ENCODE assay signal across 8 cellular contexts in the genomic region with DNA sequence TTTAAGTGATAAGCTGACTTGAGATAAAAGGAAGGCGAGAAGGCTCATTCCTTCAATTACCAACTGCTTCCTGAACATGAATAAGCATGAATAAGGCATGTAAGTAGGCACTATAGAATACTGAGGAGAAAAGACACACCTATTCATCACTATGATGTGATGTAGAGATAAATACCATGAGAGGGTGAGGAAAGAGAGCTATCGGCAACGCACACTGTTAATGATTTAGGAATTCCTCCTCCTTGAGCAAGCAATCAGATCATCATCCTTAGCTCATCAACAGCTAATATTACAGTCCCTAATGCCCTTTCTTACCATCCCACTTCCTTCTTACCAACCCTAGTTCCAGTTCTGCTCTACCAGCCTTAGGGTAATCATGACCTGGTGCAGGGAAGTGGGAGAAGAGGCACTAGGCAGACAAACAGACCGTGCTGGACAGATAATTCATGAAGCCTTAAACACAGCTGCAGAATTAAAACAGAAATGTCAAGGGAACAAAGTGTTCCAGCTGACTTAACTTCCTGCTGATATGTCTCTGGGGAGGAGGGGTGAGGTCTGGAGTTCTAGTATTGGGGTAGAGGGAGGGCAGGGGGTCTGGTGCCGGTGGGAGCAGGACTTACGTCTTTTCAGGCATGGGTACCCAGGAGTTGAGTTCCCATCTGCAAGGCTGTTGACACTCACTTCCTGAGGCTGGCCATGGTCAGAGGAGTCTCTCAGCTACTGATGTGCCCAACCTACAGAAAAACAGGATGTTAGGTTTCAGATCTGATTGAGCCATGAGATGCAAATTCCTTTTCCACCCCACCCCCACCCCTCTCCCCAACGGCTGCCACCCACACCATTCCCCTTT. TPM values are rescaled to one million over a fixed set of nuclear protein-coding genes. Genes with fewer than 3 reads are reported as not detected.
DNase-seq lines count a peak whose midpoint lies in the region; FAIRE-seq and TF ChIP-seq lines count a peak whose summit lies in the region.

No MANE protein-coding gene starts in this region.

- H3K9me3 ChIP-seq in HEK293 (ENCODE audit: control insufficient read depth, insufficient read depth, low read depth, low read length) (no peaks in the 10 kb centered on the region), OCI-LY1 (ENCODE audit: low read length) (peaks cover 12% of the 10 kb centered on the region; the same call in 1 of the 2 replicates), muscle layer of duodenum (ENCODE audit: control insufficient read depth in 1 of 2, low read length in 2 of 2) (peaks cover 0 to 7% of the 10 kb centered on the region in 2 donors), HAP-1 (peaks cover 6% of the 10 kb centered on the region; the same call in 1 of the 2 replicates)

- peaks cover 7% of the 10 kb centered on the region; the same call in 1 of the 2 replicates for H3F3A ChIP-seq in OCI-LY1 (ENCODE audit: insufficient read depth, low read length)

- no peaks in the 10 kb centered on the region for H3K79me2 ChIP-seq in OCI-LY1 (ENCODE audit: insufficient read depth, low read length)

- H3K9ac ChIP-seq in OCI-LY1 (ENCODE audit: low read length) = peak overlapping the region; percentile 78

- no peaks in the 10 kb centered on the region for H3K9me2 ChIP-seq in OCI-LY1 (ENCODE audit: low read depth, low read length)

- in situ Hi-C loops in HAP-1 (cut with MboI; ENCODE audit: low sequenced_read_pairs) = no loop called here

- no peak overlapping the region for H3K4me3 ChIP-seq in HEK293 (ENCODE audit: low read depth, low read length)
- H3K4me3 ChIP-seq in OCI-LY1 (ENCODE audit: low read depth, low read length, poor library complexity, severe bottlenecking) = peak overlapping the region; percentile 67
- peak overlapping the region; percentile 5 to 14 for H3K4me3 ChIP-seq in muscle layer of duodenum (ENCODE audit: low read depth in 1 of 2, low read length in 2 of 2)
- no peak overlapping the region for H3K4me3 ChIP-seq in HAP-1

- H3K4me2 ChIP-seq in OCI-LY1 (ENCODE audit: low read length) = peak overlapping the region; percentile 85

- no peak; the same call in 1 of the 2 replicates for TF ChIP-seq POLR2A in GM12891 (IDR thresholded peaks at IDR 0.05; ENCODE audit: low read depth, low read length)

- no peak overlapping the region for H2AFZ ChIP-seq in OCI-LY1 (ENCODE audit: low read length)

- FAIRE-seq in GM12891 (lab: Jason Lieb, UNC) = peak; percentile 96

- H3K36me3 ChIP-seq in HEK293 (ENCODE audit: control insufficient read depth in 2 of 2, insufficient read depth in 1 of 2, low read length in 2 of 2) (no peaks in the 10 kb centered on the region), OCI-LY1 (ENCODE audit: insufficient read depth, low read length) (peaks cover 18% of the 10 kb centered on the region), muscle layer of duodenum (ENCODE audit: control insufficient read depth in 1 of 2, insufficient read depth in 2 of 2, low read length in 2 of 2) (no peaks in the 10 kb centered on the region), HAP-1 (replicated peaks) (no peaks in the 10 kb centered on the region)

- POLR2A ChIA-PET in HEK293 (lab: Yijun Ruan, JAX) = interaction anchor here (1.0 kb wide), 1 partner anchor 11 kb away, joined by 3 read pairs; no protein-coding TSS in a partner anchor

- no peaks in the 10 kb centered on the region for H4K20me1 ChIP-seq in OCI-LY1 (ENCODE audit: insufficient read depth, low read length)

- no peaks in the 10 kb centered on the region for H3K27me3 ChIP-seq in OCI-LY1 (ENCODE audit: insufficient read depth, low read length)
- H3K27me3 ChIP-seq in muscle layer of duodenum (ENCODE audit: low read depth, low read length) = no peaks in the 10 kb centered on the region
- no peaks in the 10 kb centered on the region; the same call in 1 of the 2 replicates for H3K27me3 ChIP-seq in HAP-1 (ENCODE audit: low read depth)

- no peaks in the 10 kb centered on the region for H3K4me1 ChIP-seq in HEK293 (ENCODE audit: control insufficient read depth, insufficient read depth, low read length)
- peaks cover 65% of the 10 kb centered on the region for H3K4me1 ChIP-seq in OCI-LY1 (ENCODE audit: insufficient read depth, low read length, severe bottlenecking)
- peaks cover 0 to 5% of the 10 kb centered on the region in 2 donors for H3K4me1 ChIP-seq in muscle layer of duodenum (ENCODE audit: control insufficient read depth in 1 of 2, insufficient read depth in 2 of 2, low read length in 2 of 2)
- H3K4me1 ChIP-seq in HAP-1 = peaks cover 7% of the 10 kb centered on the region; the same call in 1 of the 2 replicates

- H3K27ac ChIP-seq in HEK293 (ENCODE audit: extremely low read depth, low read depth, low read length) = no peak overlapping the region
- H3K27ac ChIP-seq in OCI-LY1 (ENCODE audit: low read depth, low read length, poor library complexity, severe bottlenecking) = peak overlapping the region; percentile 98
- peak overlapping the region; percentile 56 for H3K27ac ChIP-seq in muscle layer of duodenum (ENCODE audit: low read length)

- no peak for DNase-seq in GM12891 (ENCODE audit: insufficient read length, low spot score)
- DNase-seq in dermis blood vessel endothelial cell = peak; percentile 69
- DNase-seq in NCI-H1694 (lab: John Stamatoyannopoulos, UW) = no peak
- DNase-seq in HAP-1 (ENCODE audit: low spot score in 2 of 2) = no peak
- DNase-seq in NCI-H2196 (lab: John Stamatoyannopoulos, UW; ENCODE audit: unreplicated experiment) = no peak

- TF ChIP-seq CTCF in HEK293 (tag by site-specific recombination; IDR thresholded peaks at IDR 0.05) = no peak
- no peak for TF ChIP-seq CTCF in OCI-LY1 (IDR thresholded peaks at IDR 0.05; ENCODE audit: low read length)

- CTCF ChIA-PET in HEK293 (lab: Yijun Ruan, JAX) = interaction anchor here (0.9 kb wide), 2 partner anchors 17 to 465 kb away, joined by 3 read pairs; no protein-coding TSS in a partner anchor

TF ChIP-seq in GM12891, 5 proteins besides CTCF, POLR2A, EP300 and RAD21:
- TF ChIP-seq PAX5 (IDR thresholded peaks at IDR 0.05; ENCODE audit: insufficient read depth, low read length, severe bottlenecking) (no peak), SPI1 (IDR thresholded peaks at IDR 0.05; ENCODE audit: low read depth, low read length) (peak; percentile 75), TAF1 (IDR thresholded peaks at IDR 0.05; ENCODE audit: low read depth, low read length) (peak; percentile 30; the same call in 1 of the 2 replicates)

TF ChIP-seq in HEK293, 187 proteins besides CTCF, POLR2A, EP300 and RAD21:
- TF ChIP-seq, protein P1, sequence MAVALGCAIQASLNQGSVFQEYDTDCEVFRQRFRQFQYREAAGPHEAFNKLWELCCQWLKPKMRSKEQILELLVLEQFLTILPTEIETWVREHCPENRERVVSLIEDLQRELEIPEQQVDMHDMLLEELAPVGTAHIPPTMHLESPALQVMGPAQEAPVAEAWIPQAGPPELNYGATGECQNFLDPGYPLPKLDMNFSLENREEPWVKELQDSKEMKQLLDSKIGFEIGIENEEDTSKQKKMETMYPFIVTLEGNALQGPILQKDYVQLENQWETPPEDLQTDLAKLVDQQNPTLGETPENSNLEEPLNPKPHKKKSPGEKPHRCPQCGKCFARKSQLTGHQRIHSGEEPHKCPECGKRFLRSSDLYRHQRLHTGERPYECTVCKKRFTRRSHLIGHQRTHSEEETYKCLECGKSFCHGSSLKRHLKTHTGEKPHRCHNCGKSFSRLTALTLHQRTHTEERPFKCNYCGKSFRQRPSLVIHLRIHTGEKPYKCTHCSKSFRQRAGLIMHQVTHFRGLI (tag by site-specific recombination; IDR thresholded peaks at IDR 0.05) = peak; percentile 92
- TF ChIP-seq, protein P2, sequence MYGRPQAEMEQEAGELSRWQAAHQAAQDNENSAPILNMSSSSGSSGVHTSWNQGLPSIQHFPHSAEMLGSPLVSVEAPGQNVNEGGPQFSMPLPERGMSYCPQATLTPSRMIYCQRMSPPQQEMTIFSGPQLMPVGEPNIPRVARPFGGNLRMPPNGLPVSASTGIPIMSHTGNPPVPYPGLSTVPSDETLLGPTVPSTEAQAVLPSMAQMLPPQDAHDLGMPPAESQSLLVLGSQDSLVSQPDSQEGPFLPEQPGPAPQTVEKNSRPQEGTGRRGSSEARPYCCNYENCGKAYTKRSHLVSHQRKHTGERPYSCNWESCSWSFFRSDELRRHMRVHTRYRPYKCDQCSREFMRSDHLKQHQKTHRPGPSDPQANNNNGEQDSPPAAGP (tag by site-specific recombination; IDR thresholded peaks at IDR 0.05) = no peak

RNA-seq across cellular contexts. Expression of a gene that starts 12.7 kb away (rescaled TPM):
- polyA plus RNA-seq in GM12891 (2012; ENCODE audit: low read depth, missing spikeins) = 60.0 TPM
- 49.2 and 55.7 TPM in 2 replicates for total RNA-seq in dermis blood vessel endothelial cell

Comparison
In these comparisons a context has a peak if more than half of its experiments do, and no peak if none do; other contexts are left out.
1. H3K4me3 ChIP-seq: peak in OCI-LY1 (single experiment) and muscle layer of duodenum (2 of 2); none in HEK293 (single experiment) and HAP-1 (single experiment).